ENCODE assay signal across 1 cellular context in genomic region chr15:79673416-79674123, GRCh38.
A peak's percentile ranks its signal among the peaks of the same experiment; 100 is the strongest.
TF ChIP-seq lines count a peak whose summit lies in the region.

No MANE protein-coding gene starts in this region.

TF ChIP-seq in GM12878, 131 proteins besides CTCF, POLR2A, EP300 and RAD21 (continued from another document):
- peak; percentile 67 for TF ChIP-seq PBX3 (IDR thresholded peaks at IDR 0.05; ENCODE audit: insufficient replicate concordance, low read depth, low read length)
- TF ChIP-seq SPI1 (IDR thresholded peaks at IDR 0.05; ENCODE audit: borderline replicate concordance, insufficient read depth, low read depth, low read length) = peak; percentile 97
- TF ChIP-seq RCOR1 (conservative IDR thresholded peaks at IDR 0.05; ENCODE audit: low read depth, low read length) = 0 out of 2 replicates have a peak, but pooled peaks have one; percentile 56
- TF ChIP-seq CBX5 (IDR thresholded peaks at IDR 0.05; ENCODE audit: low read depth) = peak; percentile 30; the same call in 1 of the 2 replicates
- TF ChIP-seq ATF7 (IDR thresholded peaks at IDR 0.05; ENCODE audit: low read depth) = peak; percentile 55
- peak in 1 of 2 experiments; percentile 95; a peak in 2 of 4 replicates for TF ChIP-seq ETV6 (conservative IDR thresholded peaks at IDR 0.05 in 1 of 2, IDR thresholded peaks at IDR 0.05 in 1 of 2; ENCODE audit: borderline replicate concordance in 1 of 2, low read depth in 1 of 2)
- 0 out of 2 replicates have a peak, but pooled peaks have one; percentile 48 for TF ChIP-seq CBFB (IDR thresholded peaks at IDR 0.05; ENCODE audit: low read depth)
- 0 out of 2 replicates have a peak, but pooled peaks have one; percentile 42 for TF ChIP-seq CHD2 (IDR thresholded peaks at IDR 0.05; ENCODE audit: borderline replicate concordance, low read depth, low read length)
- TF ChIP-seq ZBTB4 (CRISPR knock-in tag; IDR thresholded peaks at IDR 0.05) = no peak
- peak; percentile 80 for TF ChIP-seq JUND (IDR thresholded peaks at IDR 0.05; ENCODE audit: low read depth, low read length)
- 0 out of 2 replicates have a peak, but pooled peaks have one; percentile 11 for TF ChIP-seq YY1 (IDR thresholded peaks at IDR 0.05; ENCODE audit: low read depth, low read length)
- TF ChIP-seq NFIC (IDR thresholded peaks at IDR 0.05; ENCODE audit: low read depth, low read length) = peak; percentile 83
- TF ChIP-seq EED (IDR thresholded peaks at IDR 0.05; ENCODE audit: low read depth) = peak; percentile 81
- TF ChIP-seq JUNB (IDR thresholded peaks at IDR 0.05) = peak; percentile 98
- TF ChIP-seq ATF2 (IDR thresholded peaks at IDR 0.05; ENCODE audit: low read length) = peak; percentile 74; the same call in 1 of the 2 replicates
- no peak for TF ChIP-seq ZBTB33 (IDR thresholded peaks at IDR 0.05)
- TF ChIP-seq MEF2A (IDR thresholded peaks at IDR 0.05; ENCODE audit: insufficient read depth, low read depth, low read length) = peak; percentile 66
- peak; percentile 40; the same call in 1 of the 2 replicates for TF ChIP-seq MTA2 (IDR thresholded peaks at IDR 0.05; ENCODE audit: low read depth)
- 0 out of 3 replicates have a peak, but pooled peaks have one; percentile 51 for TF ChIP-seq POU2F2 (IDR thresholded peaks at IDR 0.05; ENCODE audit: borderline replicate concordance, low read depth, low read length)
- no peak for TF ChIP-seq MEF2B (IDR thresholded peaks at IDR 0.05; ENCODE audit: partially characterized antibody, poor library complexity, severe bottlenecking)
- TF ChIP-seq CEBPZ (IDR thresholded peaks at IDR 0.05; ENCODE audit: low read depth, low read length) = no peak
- TF ChIP-seq GABPA (IDR thresholded peaks at IDR 0.05; ENCODE audit: low read depth) = peak; percentile 47; the same call in 1 of the 2 replicates
- TF ChIP-seq DPF2 (IDR thresholded peaks at IDR 0.05) = peak; percentile 81
- peak; percentile 69 for TF ChIP-seq FOXM1 (IDR thresholded peaks at IDR 0.05; ENCODE audit: low read depth, low read length)
- TF ChIP-seq RB1 (IDR thresholded peaks at IDR 0.05; ENCODE audit: borderline replicate concordance) = no peak
- 0 out of 2 replicates have a peak, but pooled peaks have one; percentile 50 for TF ChIP-seq TCF12 (IDR thresholded peaks at IDR 0.05; ENCODE audit: low read depth, low read length)
- TF ChIP-seq IRF4 (IDR thresholded peaks at IDR 0.05; ENCODE audit: low read depth, low read length) = peak; percentile 97
- no peak for TF ChIP-seq CHD1 (IDR thresholded peaks at IDR 0.05; ENCODE audit: low read depth, low read length)
- peak; percentile 84 for TF ChIP-seq RUNX3 (IDR thresholded peaks at IDR 0.05; ENCODE audit: low read length)
- TF ChIP-seq CREM (IDR thresholded peaks at IDR 0.05; ENCODE audit: low read depth) = peak; percentile 80; the same call in 1 of the 2 replicates
- TF ChIP-seq IKZF1 (conservative IDR thresholded peaks at IDR 0.05) = peak; percentile 54
- no peak for TF ChIP-seq RFX5 (IDR thresholded peaks at IDR 0.05; ENCODE audit: low read depth, low read length)
- no peak for TF ChIP-seq GATAD2B (conservative IDR thresholded peaks at IDR 0.05; ENCODE audit: low read depth)
- 0 out of 2 replicates have a peak, but pooled peaks have one; percentile 34 for TF ChIP-seq STAT3 (IDR thresholded peaks at IDR 0.05; ENCODE audit: low read depth, low read length)
- peak; percentile 65; the same call in 1 of the 2 replicates for TF ChIP-seq TCF3 (IDR thresholded peaks at IDR 0.05; ENCODE audit: borderline replicate concordance, insufficient read depth, low read depth, low read length)
- TF ChIP-seq SKIL (IDR thresholded peaks at IDR 0.05; ENCODE audit: low read depth, poor library complexity, severe bottlenecking) = peak; percentile 41
- TF ChIP-seq SRF (IDR thresholded peaks at IDR 0.05; ENCODE audit: low read depth in 2 of 2, low read length in 2 of 2) = peak in 1 of 2 experiments; percentile 71; a peak in 1 of 4 replicates
- TF ChIP-seq BCL11A (IDR thresholded peaks at IDR 0.05; ENCODE audit: low read depth, low read length) = peak; percentile 90
- no peak for TF ChIP-seq ZNF274 (IDR thresholded peaks at IDR 0.05; ENCODE audit: insufficient read depth, insufficient read length)
- peak; percentile 63 to 77; a peak in 3 of 4 replicates for TF ChIP-seq IKZF2 (IDR thresholded peaks at IDR 0.05)
- no peak for TF ChIP-seq ZSCAN29 (IDR thresholded peaks at IDR 0.05)
- peak; percentile 62 for TF ChIP-seq PKNOX1 (IDR thresholded peaks at IDR 0.05)
